In genomic region chr15:99295840-99296239, GRCh38 we compare ENCODE assay signal across 16 cellular contexts.
"Had no signal": no experiment of that assay in that cellular context is flagged by ENCODE, and none has a peak within 500 bp of the region (broad histone marks: within the 10 kb centered on the region; RNA-seq: fewer than 3 reads in every experiment).

No MANE protein-coding gene starts in this region.

- H3K27me3 ChIP-seq: heart right ventricle, neural progenitor cell, right atrium auricular region, tibial nerve had no signal

- H3K27me3 Mint-ChIP-seq: naive thymus-derived CD4-positive, alpha-beta T cell; progenitor cell of endocrine pancreas; stimulated activated naive CD8-positive, alpha-beta T cell treated with anti-CD3 and anti-CD28 coated beads, Interleukin-15, Interleukin-2, amounts not matched to agents 100 ng/mL and 50 ng/mL, for 24 hours had no signal

- H3K4me3 Mint-ChIP-seq: naive thymus-derived CD4-positive, alpha-beta T cell; neural progenitor cell; stimulated activated naive CD8-positive, alpha-beta T cell treated with anti-CD3 and anti-CD28 coated beads, Interleukin-15, Interleukin-2, amounts not matched to agents 100 ng/mL and 50 ng/mL, for 24 hours had no signal

- H3K9me3 Mint-ChIP-seq: activated naive CD4-positive, alpha-beta T cell treated with anti-CD3 and anti-CD28 coated beads, Interleukin-2, amount 50 U/mL, for 72 hours had no signal

- H3K4me2 ChIP-seq: neural progenitor cell had no signal

- H3K27ac Mint-ChIP-seq: activated naive CD4-positive, alpha-beta T cell treated with anti-CD3 and anti-CD28 coated beads, Interleukin-2, amount 50 U/mL, for 72 hours; naive thymus-derived CD4-positive, alpha-beta T cell; neural progenitor cell; progenitor cell of endocrine pancreas; stimulated activated naive CD8-positive, alpha-beta T cell treated with anti-CD3 and anti-CD28 coated beads, Interleukin-15, Interleukin-2, amounts not matched to agents 100 ng/mL and 50 ng/mL, for 24 hours had no signal

- H2AFZ ChIP-seq: neural progenitor cell had no signal

- H3K4me3 ChIP-seq: heart right ventricle, lower lobe of right lung, neural progenitor cell, right atrium auricular region, tibial nerve had no signal

- H3K36me3 ChIP-seq: lower lobe of right lung, neural progenitor cell, right atrium auricular region had no signal

- DNase-seq: activated T-cell treated with anti-CD3 and anti-CD28 coated beads, Interleukin-2, amount 50 U/mL, for 1 hour; cerebellar nuclear complex; cortex of kidney; heart right ventricle; left colon; lower lobe of right lung; naive thymus-derived CD4-positive, alpha-beta T cell; stimulated activated CD4-positive, alpha-beta T cell treated with anti-CD3 and anti-CD28 coated beads, Interleukin-4, amount 100 ng/mL, for 24 hours; substantia nigra; T-helper 9 cell had no signal

- H3K4me1 Mint-ChIP-seq: neural progenitor cell had no signal

- H3K9me3 ChIP-seq: lower lobe of right lung, right atrium auricular region, tibial nerve had no signal

- H3K9ac ChIP-seq: neural progenitor cell had no signal

- H3K27ac ChIP-seq: heart right ventricle, lower lobe of right lung, neural progenitor cell, right atrium auricular region, tibial nerve had no signal

- H3K4me1 ChIP-seq: heart right ventricle, neural progenitor cell, right atrium auricular region, tibial nerve had no signal

- ATAC-seq: activated naive CD4-positive, alpha-beta T cell treated with anti-CD3 and anti-CD28 coated beads, Interleukin-2, amount 50 U/mL, for 72 hours; heart right ventricle; left colon; lower lobe of right lung; naive thymus-derived CD4-positive, alpha-beta T cell had no signal
